1 cellular context compared by ENCODE assay signal in genomic region chr12:98515368-98516183, GRCh38.
TF ChIP-seq lines count a peak whose summit lies in the region.

TMPO (plus strand) TSS chr12:98515590; CDS start chr12:98515868, 278 bp downstream.

TF ChIP-seq in HepG2, 621 proteins besides CTCF, POLR2A, EP300 and RAD21 (continued from another document and continues in another):
- no peak for TF ChIP-seq GTF3A (CRISPR knock-in tag; conservative IDR thresholded peaks at IDR 0.05)
- no peak for TF ChIP-seq ETV6 (CRISPR knock-in tag; conservative IDR thresholded peaks at IDR 0.05)
- TF ChIP-seq NCOA1 (CRISPR knock-in tag; IDR thresholded peaks at IDR 0.05): no peak
- no peak for TF ChIP-seq SMC3 (IDR thresholded peaks at IDR 0.05; ENCODE audit: low read length)
- TF ChIP-seq BRD4 (CRISPR knock-in tag; IDR thresholded peaks at IDR 0.05): no peak
- no peak for TF ChIP-seq ZFYVE20 (CRISPR knock-in tag; IDR thresholded peaks at IDR 0.05; ENCODE audit: borderline replicate concordance, low read depth)
- no peak for TF ChIP-seq DMTF1 (CRISPR knock-in tag; IDR thresholded peaks at IDR 0.05)
- TF ChIP-seq ZFP82 (CRISPR knock-in tag; IDR thresholded peaks at IDR 0.05; ENCODE audit: borderline replicate concordance): no peak
- peak; percentile 49; the same call in 1 of the 2 replicates for TF ChIP-seq ZNF788 (CRISPR knock-in tag; IDR thresholded peaks at IDR 0.05; ENCODE audit: borderline replicate concordance)
- no peak for TF ChIP-seq ZNF670 (CRISPR knock-in tag; IDR thresholded peaks at IDR 0.05; ENCODE audit: borderline replicate concordance)
- TF ChIP-seq ZNF468 (CRISPR knock-in tag; IDR thresholded peaks at IDR 0.05): no peak
- no peak; the same call in 1 of the 2 replicates for TF ChIP-seq ZNF547 (CRISPR knock-in tag; IDR thresholded peaks at IDR 0.05)
- TF ChIP-seq SNAPC2 (CRISPR knock-in tag; IDR thresholded peaks at IDR 0.05): no peak
- TF ChIP-seq, protein P1, sequence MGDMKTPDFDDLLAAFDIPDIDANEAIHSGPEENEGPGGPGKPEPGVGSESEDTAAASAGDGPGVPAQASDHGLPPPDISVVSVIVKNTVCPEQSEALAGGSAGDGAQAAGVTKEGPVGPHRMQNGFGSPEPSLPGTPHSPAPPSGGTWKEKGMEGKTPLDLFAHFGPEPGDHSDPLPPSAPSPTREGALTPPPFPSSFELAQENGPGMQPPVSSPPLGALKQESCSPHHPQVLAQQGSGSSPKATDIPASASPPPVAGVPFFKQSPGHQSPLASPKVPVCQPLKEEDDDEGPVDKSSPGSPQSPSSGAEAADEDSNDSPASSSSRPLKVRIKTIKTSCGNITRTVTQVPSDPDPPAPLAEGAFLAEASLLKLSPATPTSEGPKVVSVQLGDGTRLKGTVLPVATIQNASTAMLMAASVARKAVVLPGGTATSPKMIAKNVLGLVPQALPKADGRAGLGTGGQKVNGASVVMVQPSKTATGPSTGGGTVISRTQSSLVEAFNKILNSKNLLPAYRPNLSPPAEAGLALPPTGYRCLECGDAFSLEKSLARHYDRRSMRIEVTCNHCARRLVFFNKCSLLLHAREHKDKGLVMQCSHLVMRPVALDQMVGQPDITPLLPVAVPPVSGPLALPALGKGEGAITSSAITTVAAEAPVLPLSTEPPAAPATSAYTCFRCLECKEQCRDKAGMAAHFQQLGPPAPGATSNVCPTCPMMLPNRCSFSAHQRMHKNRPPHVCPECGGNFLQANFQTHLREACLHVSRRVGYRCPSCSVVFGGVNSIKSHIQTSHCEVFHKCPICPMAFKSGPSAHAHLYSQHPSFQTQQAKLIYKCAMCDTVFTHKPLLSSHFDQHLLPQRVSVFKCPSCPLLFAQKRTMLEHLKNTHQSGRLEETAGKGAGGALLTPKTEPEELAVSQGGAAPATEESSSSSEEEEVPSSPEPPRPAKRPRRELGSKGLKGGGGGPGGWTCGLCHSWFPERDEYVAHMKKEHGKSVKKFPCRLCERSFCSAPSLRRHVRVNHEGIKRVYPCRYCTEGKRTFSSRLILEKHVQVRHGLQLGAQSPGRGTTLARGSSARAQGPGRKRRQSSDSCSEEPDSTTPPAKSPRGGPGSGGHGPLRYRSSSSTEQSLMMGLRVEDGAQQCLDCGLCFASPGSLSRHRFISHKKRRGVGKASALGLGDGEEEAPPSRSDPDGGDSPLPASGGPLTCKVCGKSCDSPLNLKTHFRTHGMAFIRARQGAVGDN (CRISPR knock-in tag; IDR thresholded peaks at IDR 0.05): peak; percentile 84
- no peak for TF ChIP-seq AFF4 (CRISPR knock-in tag; IDR thresholded peaks at IDR 0.05)
- no peak for TF ChIP-seq ZNF276 (CRISPR knock-in tag; IDR thresholded peaks at IDR 0.05; ENCODE audit: low read depth)
- TF ChIP-seq SRF (IDR thresholded peaks at IDR 0.05; ENCODE audit: low read depth, low read length): no peak
- no peak for TF ChIP-seq DDIT3 (CRISPR knock-in tag; IDR thresholded peaks at IDR 0.05)
- TF ChIP-seq TRIM24 (CRISPR knock-in tag; IDR thresholded peaks at IDR 0.05): no peak
- TF ChIP-seq STAG1 (CRISPR knock-in tag; IDR thresholded peaks at IDR 0.05): 0 out of 2 replicates have a peak, but pooled peaks have one; percentile 9
- TF ChIP-seq SIX4 (CRISPR knock-in tag; IDR thresholded peaks at IDR 0.05): no peak
- TF ChIP-seq, protein P2, sequence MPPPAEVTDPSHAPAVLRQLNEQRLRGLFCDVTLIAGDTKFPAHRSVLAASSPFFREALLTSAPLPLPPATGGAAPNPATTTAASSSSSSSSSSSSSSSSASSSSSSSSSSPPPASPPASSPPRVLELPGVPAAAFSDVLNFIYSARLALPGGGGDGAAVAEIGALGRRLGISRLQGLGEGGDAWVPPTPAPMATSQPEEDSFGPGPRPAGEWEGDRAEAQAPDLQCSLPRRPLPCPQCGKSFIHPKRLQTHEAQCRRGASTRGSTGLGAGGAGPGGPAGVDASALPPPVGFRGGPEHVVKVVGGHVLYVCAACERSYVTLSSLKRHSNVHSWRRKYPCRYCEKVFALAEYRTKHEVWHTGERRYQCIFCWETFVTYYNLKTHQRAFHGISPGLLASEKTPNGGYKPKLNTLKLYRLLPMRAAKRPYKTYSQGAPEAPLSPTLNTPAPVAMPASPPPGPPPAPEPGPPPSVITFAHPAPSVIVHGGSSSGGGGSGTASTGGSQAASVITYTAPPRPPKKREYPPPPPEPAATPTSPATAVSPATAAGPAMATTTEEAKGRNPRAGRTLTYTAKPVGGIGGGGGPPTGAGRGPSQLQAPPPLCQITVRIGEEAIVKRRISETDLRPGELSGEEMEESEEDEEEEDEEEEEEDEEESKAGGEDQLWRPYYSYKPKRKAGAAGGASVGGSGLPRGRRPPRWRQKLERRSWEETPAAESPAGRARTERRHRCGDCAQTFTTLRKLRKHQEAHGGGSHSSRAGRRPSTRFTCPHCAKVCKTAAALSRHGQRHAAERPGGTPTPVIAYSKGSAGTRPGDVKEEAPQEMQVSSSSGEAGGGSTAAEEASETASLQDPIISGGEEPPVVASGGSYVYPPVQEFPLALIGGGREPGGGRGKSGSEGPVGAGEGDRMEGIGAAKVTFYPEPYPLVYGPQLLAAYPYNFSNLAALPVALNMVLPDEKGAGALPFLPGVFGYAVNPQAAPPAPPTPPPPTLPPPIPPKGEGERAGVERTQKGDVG (CRISPR knock-in tag; IDR thresholded peaks at IDR 0.05; ENCODE audit: borderline replicate concordance): no peak
- TF ChIP-seq ESRRA (CRISPR knock-in tag; IDR thresholded peaks at IDR 0.05; ENCODE audit: low read depth): no peak; the same call in 1 of the 2 replicates
- 0 out of 2 replicates have a peak, but pooled peaks have one; percentile 40 for TF ChIP-seq ZSCAN9 (CRISPR knock-in tag; IDR thresholded peaks at IDR 0.05; ENCODE audit: borderline replicate concordance)
- TF ChIP-seq EEA1 (CRISPR knock-in tag; IDR thresholded peaks at IDR 0.05; ENCODE audit: borderline replicate concordance): no peak
- 0 out of 2 replicates have a peak, but pooled peaks have one; percentile 91 for TF ChIP-seq ZNF235 (CRISPR knock-in tag; IDR thresholded peaks at IDR 0.05; ENCODE audit: borderline replicate concordance)
- TF ChIP-seq ISL2 (CRISPR knock-in tag; IDR thresholded peaks at IDR 0.05): peak; percentile 51; the same call in 1 of the 2 replicates
- TF ChIP-seq, protein P3, sequence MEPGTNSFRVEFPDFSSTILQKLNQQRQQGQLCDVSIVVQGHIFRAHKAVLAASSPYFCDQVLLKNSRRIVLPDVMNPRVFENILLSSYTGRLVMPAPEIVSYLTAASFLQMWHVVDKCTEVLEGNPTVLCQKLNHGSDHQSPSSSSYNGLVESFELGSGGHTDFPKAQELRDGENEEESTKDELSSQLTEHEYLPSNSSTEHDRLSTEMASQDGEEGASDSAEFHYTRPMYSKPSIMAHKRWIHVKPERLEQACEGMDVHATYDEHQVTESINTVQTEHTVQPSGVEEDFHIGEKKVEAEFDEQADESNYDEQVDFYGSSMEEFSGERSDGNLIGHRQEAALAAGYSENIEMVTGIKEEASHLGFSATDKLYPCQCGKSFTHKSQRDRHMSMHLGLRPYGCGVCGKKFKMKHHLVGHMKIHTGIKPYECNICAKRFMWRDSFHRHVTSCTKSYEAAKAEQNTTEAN (CRISPR knock-in tag; conservative IDR thresholded peaks at IDR 0.05): peak; percentile 50; the same call in 1 of the 2 replicates
- no peak; the same call in 1 of the 2 replicates for TF ChIP-seq XBP1 (CRISPR knock-in tag; IDR thresholded peaks at IDR 0.05)
- TF ChIP-seq, protein P4, sequence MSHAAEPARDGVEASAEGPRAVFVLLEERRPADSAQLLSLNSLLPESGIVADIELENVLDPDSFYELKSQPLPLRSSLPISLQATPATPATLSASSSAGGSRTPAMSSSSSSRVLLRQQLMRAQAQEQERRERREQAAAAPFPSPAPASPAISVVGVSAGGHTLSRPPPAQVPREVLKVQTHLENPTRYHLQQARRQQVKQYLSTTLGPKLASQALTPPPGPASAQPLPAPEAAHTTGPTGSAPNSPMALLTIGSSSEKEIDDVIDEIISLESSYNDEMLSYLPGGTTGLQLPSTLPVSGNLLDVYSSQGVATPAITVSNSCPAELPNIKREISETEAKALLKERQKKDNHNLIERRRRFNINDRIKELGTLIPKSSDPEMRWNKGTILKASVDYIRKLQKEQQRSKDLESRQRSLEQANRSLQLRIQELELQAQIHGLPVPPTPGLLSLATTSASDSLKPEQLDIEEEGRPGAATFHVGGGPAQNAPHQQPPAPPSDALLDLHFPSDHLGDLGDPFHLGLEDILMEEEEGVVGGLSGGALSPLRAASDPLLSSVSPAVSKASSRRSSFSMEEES (CRISPR knock-in tag; IDR thresholded peaks at IDR 0.05): peak; percentile 31; the same call in 1 of the 2 replicates
- TF ChIP-seq HMG20A (CRISPR knock-in tag; IDR thresholded peaks at IDR 0.05; ENCODE audit: borderline replicate concordance): no peak
- no peak for TF ChIP-seq SMAD1 (CRISPR knock-in tag; IDR thresholded peaks at IDR 0.05; ENCODE audit: borderline replicate concordance, low read depth)
- TF ChIP-seq PAXIP1 (CRISPR knock-in tag; conservative IDR thresholded peaks at IDR 0.05): peak; percentile 33; the same call in 1 of the 2 replicates
- TF ChIP-seq, protein P5, sequence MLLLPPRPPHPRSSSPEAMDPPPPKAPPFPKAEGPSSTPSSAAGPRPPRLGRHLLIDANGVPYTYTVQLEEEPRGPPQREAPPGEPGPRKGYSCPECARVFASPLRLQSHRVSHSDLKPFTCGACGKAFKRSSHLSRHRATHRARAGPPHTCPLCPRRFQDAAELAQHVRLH (CRISPR knock-in tag; IDR thresholded peaks at IDR 0.05; ENCODE audit: borderline replicate concordance, low read depth): no peak
